ENCODE assay signal across 9 cellular contexts in genomic region chr14:100692859-100693558, GRCh38. TPM values are rescaled to one million over a fixed set of nuclear protein-coding genes. Genes with fewer than 3 reads are reported as not detected.
DNase-seq lines count a peak whose midpoint lies in the region; ATAC-seq and TF ChIP-seq lines count a peak whose summit lies in the region.
"Had no signal": no experiment of that assay in that cellular context is flagged by ENCODE, and none has a peak within 500 bp of the region (broad histone marks: within the 10 kb centered on the region; RNA-seq: fewer than 3 reads in every experiment).

No MANE protein-coding gene starts in this region.

- in situ Hi-C loops in Panc1 (cut with HindIII; ENCODE audit: low pct_unique_long_range_greater_than_20kb, low sequenced_read_pairs) = no loop called here

- CTCF ChIA-PET in Panc1 (lab: Charles Lee) = no interaction called here

- H3K9me3 ChIP-seq in Panc1 (ENCODE audit: control insufficient read depth, insufficient read depth, low read depth, low read length) = no peaks in the 10 kb centered on the region
- H3K9me3 ChIP-seq: thoracic aorta had no signal

- no peaks in the 10 kb centered on the region for H3K36me3 ChIP-seq in Panc1 (ENCODE audit: control insufficient read depth, insufficient read depth, low read length)
- H3K36me3 ChIP-seq: thoracic aorta had no signal

- BruUV-seq in Panc1 (replicated peaks; lab: Mats Ljungman, UMichigan) = TSS peak; percentile 91

- DNase-seq in HK-2 (ENCODE audit: unreplicated experiment) = peak; percentile 87
- peak; percentile 78 for DNase-seq in Panc1 (ENCODE audit: low read depth, low spot score)
- DNase-seq in fibroblast of gingiva (ENCODE audit: low read depth) = peak; percentile 48
- peak; percentile 80 for DNase-seq in smooth muscle cell of the brain vasculature (ENCODE audit: low read depth, low spot score)
- DNase-seq in NCI-H2171 treated with DMSO at 0.1 percent for 48 hours (lab: John Stamatoyannopoulos, UW) = no peak
- DNase-seq: activated naive CD4-positive, alpha-beta T cell treated with anti-CD3 and anti-CD28 coated beads, Interleukin-2, amount 50 U/mL, for 16 hours had no signal

- H3K27ac ChIP-seq in Panc1 (ENCODE audit: low read length) = peak overlapping the region; percentile 87
- H3K27ac ChIP-seq: thoracic aorta had no signal

- ATAC-seq in Panc1 (peak; percentile 90), HG03095 (IDR thresholded peaks at IDR 0.05; ENCODE audit: unreplicated experiment) (no peak), HG02852 (IDR thresholded peaks at IDR 0.05; ENCODE audit: unreplicated experiment) (no peak)

- peaks cover 42% of the 10 kb centered on the region for H3K4me1 ChIP-seq in Panc1 (ENCODE audit: control insufficient read depth, insufficient read depth, low read length)

- TF ChIP-seq CTCF in Panc1 (IDR thresholded peaks at IDR 0.05) = no peak

- no peaks in the 10 kb centered on the region for H3K27me3 ChIP-seq in Panc1 (ENCODE audit: control insufficient read depth, insufficient read depth, low read length)

- intact Hi-C loops in Panc1 (cut with micrococcal nuclease; ENCODE audit: unreplicated experiment) = no loop called here

- H3K4me3 ChIP-seq in Panc1 (ENCODE audit: low read depth in 2 of 2, low read length in 2 of 2) = peak overlapping the region in 1 of 2 experiments; percentile 36; a peak in 2 of 4 replicates
- H3K4me3 ChIP-seq: thoracic aorta had no signal

- POLR2A ChIA-PET in Panc1 (lab: Charles Lee) = interaction anchor here (0.5 kb wide), 1 partner anchor 12 kb away, joined by 3 read pairs; no protein-coding TSS in a partner anchor

RNA-seq across cellular contexts. Expression of gene DLK1, which starts 33.7 kb away (rescaled TPM):
- total RNA-seq in Panc1 (2021; ENCODE audit: unreplicated experiment) = 0.69 TPM
- not detected for polyA plus RNA-seq in Panc1 (2012; ENCODE audit: insufficient read length)
- total RNA-seq: thoracic aorta had no signal
